Comparison of ENCODE assay signal across 8 cellular contexts in genomic region chr1:154607084-154607747, GRCh38. TPM values are rescaled to one million over a fixed set of nuclear protein-coding genes. Genes with fewer than 3 reads are reported as not detected.
DNase-seq lines count a peak whose midpoint lies in the region; ATAC-seq and TF ChIP-seq lines count a peak whose summit lies in the region.

No MANE protein-coding gene starts in this region.

- peak overlapping the region; percentile 85 for H3K9ac ChIP-seq in ES-I3 (ENCODE audit: low read depth, low read length)
- H3K9ac ChIP-seq in mesenchymal stem cell (ENCODE audit: low read length) = peak overlapping the region; percentile 97

- H3K4me1 ChIP-seq in ES-I3 (ENCODE audit: insufficient read depth, low read length) (peaks cover 25% of the 10 kb centered on the region), mesenchymal stem cell (ENCODE audit: control insufficient read depth, insufficient read depth, low read depth, low read length) (peaks cover 4% of the 10 kb centered on the region)

- peak overlapping the region; percentile 66 for H3K4me2 ChIP-seq in mesenchymal stem cell (ENCODE audit: low read length, poor library complexity, severe bottlenecking)

- no peak overlapping the region for H3K23ac ChIP-seq in mesenchymal stem cell (ENCODE audit: low read length in 2 of 2)

- H3K4me3 ChIP-seq in dorsolateral prefrontal cortex (peak overlapping the region; percentile 60 to 94 (median 86)), mesenchymal stem cell (ENCODE audit: insufficient read depth in 1 of 2, low read depth in 1 of 2, low read length in 2 of 2) (peak overlapping the region; percentile 83 to 97)

- peaks cover 4% of the 10 kb centered on the region for H3K79me1 ChIP-seq in mesenchymal stem cell (replicated peaks; ENCODE audit: low read length, poor library complexity, severe bottlenecking)

- TF ChIP-seq CTCF in dorsolateral prefrontal cortex (IDR thresholded peaks at IDR 0.05 in 54 of 56, conservative IDR thresholded peaks at IDR 0.05 in 2 of 56; ENCODE audit: low read depth in 1 of 56, partially characterized antibody in 56 of 56) = peak in 4 of 56 donors; percentile 3 to 8 (median 6)
- TF ChIP-seq CTCF in type B pancreatic cell (conservative IDR thresholded peaks at IDR 0.05) = no peak

- H4K8ac ChIP-seq in mesenchymal stem cell (ENCODE audit: low read length) = no peak overlapping the region

- peak overlapping the region; percentile 99 for H3K27ac Mint-ChIP-seq in type B pancreatic cell

- no peak overlapping the region for H2BK120ac ChIP-seq in mesenchymal stem cell (ENCODE audit: low read depth, low read length)

- H3K18ac ChIP-seq in mesenchymal stem cell (ENCODE audit: low read depth in 1 of 2, low read length in 2 of 2) = peak overlapping the region; percentile 85 to 93

- no peak overlapping the region for H2AK5ac ChIP-seq in mesenchymal stem cell (ENCODE audit: low read length, severe bottlenecking)

- peak overlapping the region; percentile 33 for H2AFZ ChIP-seq in mesenchymal stem cell (ENCODE audit: low read depth, low read length)

- ATAC-seq in HG02798 (IDR thresholded peaks at IDR 0.05; ENCODE audit: poor library complexity, unreplicated experiment) = peak; percentile 1
- no peak for ATAC-seq in GM18511 (IDR thresholded peaks at IDR 0.05; ENCODE audit: unreplicated experiment)

- DNase-seq in SHP77 treated with DMSO at 0.1 percent for 48 hours (lab: John Stamatoyannopoulos, UW) (peak; percentile 49), dorsolateral prefrontal cortex (peak in 5 of 10 donors; percentile 23 to 52 (median 36)), mesenchymal stem cell (peak; percentile 65), type B pancreatic cell (ENCODE audit: extremely low spot score, unreplicated experiment) (no peak)
- no peak for DNase-seq in activated CD4-positive, CD25-positive, alpha-beta regulatory T cell (lab: John Stamatoyannopoulos, UW)

- peaks cover 3% of the 10 kb centered on the region for H3K27me3 Mint-ChIP-seq in type B pancreatic cell

- intact Hi-C loops in dorsolateral prefrontal cortex (cut with DNase I) = no loop called here

- no peaks in the 10 kb centered on the region for H3K27me3 ChIP-seq in dorsolateral prefrontal cortex
- no peaks in the 10 kb centered on the region for H3K27me3 ChIP-seq in mesenchymal stem cell (ENCODE audit: control insufficient read depth in 1 of 2, insufficient read depth in 1 of 2, low read length in 2 of 2)

- H2BK12ac ChIP-seq in mesenchymal stem cell (ENCODE audit: low read length in 2 of 2) = peak overlapping the region in 1 of 2 experiments; percentile 4

- no peak overlapping the region for H2BK5ac ChIP-seq in mesenchymal stem cell (ENCODE audit: low read depth, low read length, poor library complexity, severe bottlenecking)

- peak overlapping the region; percentile 23 to 99 (median 95) for H3K27ac ChIP-seq in dorsolateral prefrontal cortex
- peak overlapping the region; percentile 86 for H3K27ac ChIP-seq in mesenchymal stem cell (ENCODE audit: low read length, poor library complexity, severe bottlenecking)

- H3K9me3 Mint-ChIP-seq in type B pancreatic cell = no peaks in the 10 kb centered on the region

- no peaks in the 10 kb centered on the region for H3K36me3 ChIP-seq in ES-I3 (ENCODE audit: insufficient read depth, low read length)
- peaks cover 7 to 21% of the 10 kb centered on the region in 2 experiments for H3K36me3 ChIP-seq in mesenchymal stem cell (ENCODE audit: control insufficient read depth in 1 of 2, insufficient read depth in 2 of 2, low read depth in 1 of 2, low read length in 2 of 2)

- 10% methylated on average over 11 of the region's 15 CpGs for WGBS in mesenchymal stem cell

- H3K36me3 Mint-ChIP-seq in type B pancreatic cell = peaks cover 13% of the 10 kb centered on the region

- H3K4ac ChIP-seq in mesenchymal stem cell (ENCODE audit: low read depth in 1 of 2, low read length in 2 of 2) = peak overlapping the region; percentile 21

- H3K4me3 Mint-ChIP-seq in type B pancreatic cell = peak overlapping the region; percentile 98

- H3K9me3 ChIP-seq in ES-I3 (ENCODE audit: control insufficient read depth, insufficient read depth, low read length) (no peaks in the 10 kb centered on the region), mesenchymal stem cell (ENCODE audit: control insufficient read depth, low read length) (no peaks in the 10 kb centered on the region)

- peak overlapping the region in 1 of 2 experiments; percentile 99 for H3K14ac ChIP-seq in mesenchymal stem cell (ENCODE audit: low read length in 2 of 2)

- H2BK15ac ChIP-seq in mesenchymal stem cell (ENCODE audit: low read depth, poor library complexity, severe bottlenecking) = no peak overlapping the region

- H3K4me1 Mint-ChIP-seq in type B pancreatic cell (ENCODE audit: unreplicated experiment) = peaks cover 39% of the 10 kb centered on the region

- H4K91ac ChIP-seq in mesenchymal stem cell (ENCODE audit: low read length) = no peak overlapping the region

RNA-seq across cellular contexts. Expression of gene ADAR, which starts 0.8 kb away (rescaled TPM):
- total RNA-seq in dorsolateral prefrontal cortex (100 to 1,000 TPM; 152 to 335 (median 225) TPM), type B pancreatic cell (ENCODE audit: low replicate concordance) (180 and 184 TPM in 2 replicates)
- 93.5 TPM for polyA plus RNA-seq in mesenchymal stem cell (2013, experiment 1 of 2)
- 91.9 TPM for polyA plus RNA-seq in mesenchymal stem cell (2013, experiment 2 of 2)

RNA-seq across cellular contexts. Expression of gene CHRNB2, which starts 39.6 kb away (rescaled TPM):
- 10 to 100 TPM in 119 of 120 experiments, 1 to 10 TPM in 1; 10.0 to 43.4 (median 29.1) TPM for total RNA-seq in dorsolateral prefrontal cortex
- polyA plus RNA-seq in mesenchymal stem cell (2013, experiment 1 of 2) = not detected
- polyA plus RNA-seq in mesenchymal stem cell (2013, experiment 2 of 2) = 0.01 TPM
- total RNA-seq in type B pancreatic cell (ENCODE audit: low replicate concordance) = 4.2 and 4.6 TPM in 2 replicates

RNA-seq across cellular contexts. Expression of gene UBE2Q1, which starts 48.8 kb away (rescaled TPM):
- 100 to 1,000 TPM in 71 of 120 experiments, 10 to 100 TPM in 49; 55.7 to 144 (median 103) TPM for total RNA-seq in dorsolateral prefrontal cortex
- 51.6 TPM for polyA plus RNA-seq in mesenchymal stem cell (2013, experiment 1 of 2)
- polyA plus RNA-seq in mesenchymal stem cell (2013, experiment 2 of 2) = 50.8 TPM
- total RNA-seq in type B pancreatic cell (ENCODE audit: low replicate concordance) = 69.1 and 73.9 TPM in 2 replicates

Comparison
In these comparisons a context has a peak if more than half of its experiments do, and no peak if none do; other contexts are left out.
1. DNase-seq: peak in SHP77 treated with DMSO at 0.1 percent for 48 hours (single experiment) and mesenchymal stem cell (single experiment); none in type B pancreatic cell (single experiment) and activated CD4-positive, CD25-positive, alpha-beta regulatory T cell (0 of 4).